12 cellular contexts compared by ENCODE assay signal in the genomic region with DNA sequence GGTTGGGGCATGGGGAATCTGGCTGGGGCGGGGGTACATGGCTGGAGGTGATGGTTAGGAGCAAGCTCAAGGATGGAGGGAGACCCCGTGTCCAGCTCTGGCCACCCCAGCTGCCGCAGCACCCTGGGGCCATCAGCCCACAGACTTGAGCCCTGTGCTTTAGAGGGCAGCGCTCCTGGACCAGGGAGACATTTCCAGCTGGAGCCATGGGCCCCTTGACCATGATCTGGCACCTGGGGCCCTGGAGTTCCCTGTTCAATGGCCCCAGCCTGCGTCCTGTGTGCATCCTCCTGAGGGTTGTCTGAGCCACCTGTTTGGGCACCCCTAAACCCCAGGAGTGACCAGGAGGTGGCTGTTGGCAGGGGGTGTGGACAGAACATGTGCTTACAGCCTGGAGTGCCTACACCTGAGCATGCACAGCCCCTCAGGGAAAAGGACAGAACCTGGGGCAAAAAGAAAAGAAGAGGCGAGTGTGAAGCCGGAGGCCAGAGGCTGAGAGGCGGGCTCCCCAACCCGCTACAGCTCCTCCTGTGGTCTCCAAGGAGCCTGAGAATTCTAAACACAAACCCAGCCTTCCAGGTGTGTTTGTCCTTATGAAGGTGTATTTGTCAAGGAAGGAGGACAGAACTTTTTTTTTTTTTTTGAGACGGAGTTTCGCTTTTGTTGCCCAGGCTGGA.
DNase-seq lines count a peak whose midpoint lies in the region; ATAC-seq and TF ChIP-seq lines count a peak whose summit lies in the region.
"Had no signal": no experiment of that assay in that cellular context is flagged by ENCODE, and none has a peak within 500 bp of the region (broad histone marks: within the 10 kb centered on the region; RNA-seq: fewer than 3 reads in every experiment).

No MANE protein-coding gene starts in this region.

- H3K4me1 ChIP-seq in left lung, result peaks cover 53 to 90% of the 10 kb centered on the region in 2 donors
- H3K4me1 ChIP-seq in spleen, result peaks cover 38 to 92% (median 72%) of the 10 kb centered on the region in 6 donors
- peaks cover 43% of the 10 kb centered on the region for H3K4me1 ChIP-seq in effector memory CD4-positive, alpha-beta T cell (ENCODE audit: control insufficient read depth, insufficient read depth, low read length, poor library complexity, severe bottlenecking)
- no peaks in the 10 kb centered on the region for H3K4me1 ChIP-seq in aorta (ENCODE audit: control insufficient read depth in 1 of 2, insufficient read depth in 2 of 2, low read length in 2 of 2)

- intact Hi-C loops in left lung (cut with DNase I), result no loop called here
- intact Hi-C loops in spleen (cut with DNase I; ENCODE audit: low total_unique reads), result no loop called here
- intact Hi-C loops in aorta (cut with DNase I), result no loop called here

- no peaks in the 10 kb centered on the region for H3K9me3 ChIP-seq in WERI-Rb-1 (ENCODE audit: severe bottlenecking)
- H3K9me3 ChIP-seq in left lung, result no peaks in the 10 kb centered on the region
- no peaks in the 10 kb centered on the region for H3K9me3 ChIP-seq in spleen
- no peaks in the 10 kb centered on the region for H3K9me3 ChIP-seq in effector memory CD4-positive, alpha-beta T cell (ENCODE audit: control insufficient read depth, low read length)
- H3K9me3 ChIP-seq in aorta (ENCODE audit: control insufficient read depth, low read length), result no peaks in the 10 kb centered on the region

- H3K36me3 ChIP-seq in WERI-Rb-1 (peaks cover 10% of the 10 kb centered on the region), left lung (peaks cover 0 to 24% of the 10 kb centered on the region in 2 donors), spleen (peaks cover 0 to 33% (median 2%) of the 10 kb centered on the region in 6 donors), aorta (ENCODE audit: control insufficient read depth in 1 of 2, insufficient read depth in 2 of 2, low read length in 1 of 2) (no peaks in the 10 kb centered on the region)
- no peaks in the 10 kb centered on the region for H3K36me3 ChIP-seq in effector memory CD4-positive, alpha-beta T cell (ENCODE audit: control insufficient read depth, insufficient read depth, low read length)

- no peak for TF ChIP-seq CTCF in GM20000 (IDR thresholded peaks at IDR 0.05; ENCODE audit: extremely low read depth, missing control alignments)
- TF ChIP-seq CTCF in WERI-Rb-1 (IDR thresholded peaks at IDR 0.05; ENCODE audit: low read depth, low read length), result no peak
- no peak for TF ChIP-seq CTCF in left lung (IDR thresholded peaks at IDR 0.05)
- no peak for TF ChIP-seq CTCF in spleen (IDR thresholded peaks at IDR 0.05 in 8 of 11, conservative IDR thresholded peaks at IDR 0.05 in 3 of 11)

- TF ChIP-seq POLR2A in spleen (IDR thresholded peaks at IDR 0.05), result no peak

- WGBS in spleen, 5 donors, result 84 to 96% (median 89%) methylated on average over 8 to 11 of the region's 11 CpGs
- WGBS in aorta, 2 donors, result 85 to 86% methylated on average over 11 of the region's 11 CpGs

- H3K27me3 ChIP-seq in WERI-Rb-1 (ENCODE audit: insufficient read depth, low read depth, severe bottlenecking) (no peaks in the 10 kb centered on the region), left lung (no peaks in the 10 kb centered on the region), spleen (replicated peaks in 1 of 7) (peaks cover 0 to 34% (median 6%) of the 10 kb centered on the region in 7 donors), aorta (ENCODE audit: control insufficient read depth in 1 of 2, insufficient read depth in 2 of 2, low read length in 1 of 2) (no peaks in the 10 kb centered on the region)
- H3K27me3 ChIP-seq in effector memory CD4-positive, alpha-beta T cell (replicated peaks; ENCODE audit: control insufficient read depth, insufficient read depth, low read length, poor library complexity, severe bottlenecking), result no peaks in the 10 kb centered on the region

- peak overlapping the region; percentile 95 for H3K27ac ChIP-seq in WERI-Rb-1
- peak overlapping the region; percentile 94 to 99 for H3K27ac ChIP-seq in left lung
- peak overlapping the region in 5 of 8 donors; percentile 89 to 92 (median 91) for H3K27ac ChIP-seq in spleen
- no peak overlapping the region for H3K27ac ChIP-seq in effector memory CD4-positive, alpha-beta T cell (ENCODE audit: insufficient read depth, low read length, poor library complexity, severe bottlenecking)
- H3K27ac ChIP-seq in aorta (ENCODE audit: low read depth in 1 of 2, low read length in 2 of 2), result peak overlapping the region in 1 of 2 donors; percentile 33

- peak; percentile 14 for DNase-seq in GM20000 (ENCODE audit: low spot score)
- DNase-seq in WERI-Rb-1, result no peak
- peak in 1 of 2 donors; percentile 70 for DNase-seq in left lung
- DNase-seq in spleen, result no peak
- no peak for DNase-seq in effector memory CD4-positive, alpha-beta T cell
- DNase-seq in NCI-H1417 treated with DMSO at 0.1 percent for 48 hours (lab: John Stamatoyannopoulos, UW), result no peak
- DNase-seq in aorta, result no peak
- DNase-seq: activated CD4-positive, alpha-beta T cell treated with anti-CD3 and anti-CD28 coated beads for 48 hours; activated naive CD4-positive, alpha-beta T cell treated with anti-CD3 and anti-CD28 coated beads, Interleukin-2, amount 50 U/mL, for 16 hours; NCI-H1930 had no signal

- peak; percentile 16 for ATAC-seq in left lung
- no peak for ATAC-seq in HG03521 (IDR thresholded peaks at IDR 0.05; ENCODE audit: unreplicated experiment)
- no peak for ATAC-seq in aorta (ENCODE audit: low FRiP score)
- ATAC-seq: GM12878 had no signal

- H3K4me3 ChIP-seq in WERI-Rb-1 (ENCODE audit: low read depth, low read length) (no peak overlapping the region), left lung (peak overlapping the region in 1 of 2 donors; percentile 59), spleen (no peak overlapping the region), aorta (ENCODE audit: low read length in 2 of 2) (no peak overlapping the region)
- no peak overlapping the region for H3K4me3 ChIP-seq in effector memory CD4-positive, alpha-beta T cell (ENCODE audit: insufficient read depth, low read depth, low read length, poor library complexity, severe bottlenecking)
- H3K4me3 ChIP-seq: GM12878 had no signal
